Comparison of ENCODE assay signal across 24 cellular contexts in the genomic region with DNA sequence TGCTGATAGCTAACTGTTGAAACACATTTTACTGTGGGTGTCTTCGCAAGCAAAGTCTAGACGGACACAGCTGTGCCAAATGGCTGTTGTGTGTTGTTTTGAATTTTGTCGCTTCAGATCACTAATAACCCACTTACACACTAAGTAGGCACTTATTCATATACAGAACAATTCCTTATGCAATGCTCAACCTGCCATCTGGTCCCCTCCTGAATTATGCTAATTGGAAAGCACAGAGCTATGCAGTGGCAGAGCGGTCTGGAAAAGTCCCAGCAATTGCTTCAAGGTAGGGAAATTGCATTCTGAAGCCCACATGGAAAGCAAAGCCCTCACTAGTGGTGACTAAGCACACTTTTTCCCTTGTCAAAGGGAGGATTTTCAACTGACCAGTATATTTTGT.
A peak's percentile ranks its signal among the peaks of the same experiment; 100 is the strongest.
DNase-seq lines count a peak whose midpoint lies in the region; ATAC-seq and TF ChIP-seq lines count a peak whose summit lies in the region.
"Had no signal": no experiment of that assay in that cellular context is flagged by ENCODE, and none has a peak within 500 bp of the region (broad histone marks: within the 10 kb centered on the region; RNA-seq: fewer than 3 reads in every experiment).

No MANE protein-coding gene starts in this region.

- DNase-seq in DMS79 (lab: John Stamatoyannopoulos, UW): peak; percentile 6
- no peak for DNase-seq in DMS79 treated with DMSO at 0.1 percent for 48 hours (lab: John Stamatoyannopoulos, UW)
- peak; percentile 94 for DNase-seq in NCI-H1694 (lab: John Stamatoyannopoulos, UW)
- DNase-seq in NCI-H82 (lab: John Stamatoyannopoulos, UW): peak; percentile 82
- peak; percentile 39 for DNase-seq in inferior parietal cortex (ENCODE audit: extremely low spot score)
- DNase-seq in activated naive CD4-positive, alpha-beta T cell (lab: John Stamatoyannopoulos, UW): no peak
- DNase-seq in colonic mucosa: no peak
- DNase-seq: activated CD4-positive, alpha-beta T cell treated with anti-CD3 and anti-CD28 coated beads, Interleukin-2, amount 50 U/mL, for 1 hour; activated T-cell treated with anti-CD3 and anti-CD28 coated beads, Interleukin-2, amount 50 U/mL, for 4 hours; brain microvascular endothelial cell; CD4-positive, alpha-beta T cell; effector CD4-positive, alpha-beta T cell; islet precursor cell; left ventricle myocardium inferior; naive B cell; psoas muscle; stimulated activated naive CD4-positive, alpha-beta T cell treated with Interleukin-2 at 50 U/mL for 16 hours had no signal

- H3K9me3 ChIP-seq in colonic mucosa: no peaks in the 10 kb centered on the region
- H3K9me3 ChIP-seq: HAP-1, left ventricle myocardium inferior, psoas muscle, SJSA1, thoracic aorta had no signal

- H3K27me3 ChIP-seq in colonic mucosa: no peaks in the 10 kb centered on the region
- H3K27me3 ChIP-seq: brain microvascular endothelial cell, SJSA1 had no signal

- H3K4me3 ChIP-seq in colonic mucosa: no peak overlapping the region
- H3K4me3 ChIP-seq: HAP-1, left ventricle myocardium inferior, psoas muscle, SJSA1, thoracic aorta had no signal

- no peaks in the 10 kb centered on the region for H3K36me3 ChIP-seq in colonic mucosa
- H3K36me3 ChIP-seq: brain microvascular endothelial cell, HAP-1, left ventricle myocardium inferior, SJSA1, thoracic aorta had no signal

- intact Hi-C loops in colonic mucosa (cut with DNase I): no loop called here

- H3K4me1 ChIP-seq in colonic mucosa: no peaks in the 10 kb centered on the region
- H3K4me1 ChIP-seq: HAP-1, left ventricle myocardium inferior, psoas muscle, SJSA1 had no signal

- no peak for TF ChIP-seq CTCF in colonic mucosa (IDR thresholded peaks at IDR 0.05)

- ATAC-seq in GM18868 (IDR thresholded peaks at IDR 0.05; ENCODE audit: unreplicated experiment): no peak
- ATAC-seq: activated T-cell treated with anti-CD3 and anti-CD28 coated beads, Interleukin-2, amount 50 U/mL, for 4 hours; psoas muscle; WTC11 had no signal

- no peak overlapping the region for H3K27ac ChIP-seq in colonic mucosa
- H3K27ac ChIP-seq: 22Rv1, brain microvascular endothelial cell, epithelial cell of prostate, left ventricle myocardium inferior, psoas muscle, SJSA1, thoracic aorta had no signal

- H3K9ac ChIP-seq in colonic mucosa (ENCODE audit: low read depth in 2 of 2, low read length in 2 of 2): no peak overlapping the region

Comparison
In these comparisons a context has a peak if more than half of its experiments do, and no peak if none do; other contexts are left out.
1. DNase-seq: peak in DMS79 (single experiment), NCI-H1694 (single experiment), NCI-H82 (single experiment) and inferior parietal cortex (single experiment); none in DMS79 treated with DMSO at 0.1 percent for 48 hours (single experiment), activated naive CD4-positive, alpha-beta T cell (0 of 4) and colonic mucosa (single experiment).